In the genomic region with DNA sequence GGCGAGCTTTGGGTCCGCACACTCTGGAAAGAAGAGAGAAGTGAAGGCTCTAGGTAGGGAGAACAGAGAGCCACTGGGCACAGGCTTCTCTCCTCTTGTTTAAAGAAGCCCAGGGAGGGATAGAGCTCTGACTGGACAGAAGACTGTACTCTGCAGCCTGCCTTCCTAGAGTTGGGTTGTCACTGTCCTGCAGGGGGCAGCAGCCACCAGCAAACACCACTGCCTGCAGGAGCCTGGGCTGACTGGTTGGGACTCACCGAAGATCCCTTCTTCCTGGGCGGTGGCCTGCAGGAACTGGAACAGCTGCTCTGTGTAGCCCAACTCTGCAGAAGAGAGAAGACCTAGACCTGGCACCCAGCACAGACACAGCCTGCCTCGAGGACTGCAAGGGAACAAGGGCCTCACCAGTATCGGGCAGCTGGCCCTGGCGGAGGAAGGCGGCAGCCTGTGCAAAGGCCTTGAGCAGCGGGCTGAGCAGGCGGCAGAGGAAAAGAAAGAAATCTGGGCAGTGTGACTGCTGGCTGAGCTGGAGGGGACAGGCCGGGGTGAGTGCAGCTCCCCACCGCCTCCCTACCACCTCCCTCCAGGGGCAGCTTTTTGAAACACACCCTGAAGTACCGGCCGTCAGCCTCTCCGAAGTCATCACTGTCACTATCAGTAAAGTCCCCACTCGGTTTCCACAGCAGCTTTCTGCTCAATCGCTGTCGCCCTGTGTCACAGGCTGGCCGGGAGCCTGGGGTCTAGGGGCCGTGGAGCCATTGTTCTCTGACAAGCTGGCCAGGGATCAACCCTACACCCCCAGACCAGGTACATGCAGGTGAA, we compare ENCODE assay signal across 8 cellular contexts. TPM values are rescaled to one million over a fixed set of nuclear protein-coding genes. Genes with fewer than 3 reads are reported as not detected.
DNase-seq lines count a peak whose midpoint lies in the region; ATAC-seq, FAIRE-seq and TF ChIP-seq lines count a peak whose summit lies in the region.
"Not testable (repeated sequence)": the region's sequence is repeated elsewhere in the genome, so short reads cannot be mapped to it uniquely, and the experiment has no call there.

No MANE protein-coding gene starts in this region.

- not testable (repeated sequence) for H3K4me3 ChIP-seq in AG10803 (ENCODE audit: low read length); fibroblast of pulmonary artery (replicated peaks; ENCODE audit: low read depth, low read length)

- peak; percentile 73 for ATAC-seq in HG03460 (IDR thresholded peaks at IDR 0.05; ENCODE audit: unreplicated experiment)

- DNase-seq in AG10803 (ENCODE audit: low read depth) (peak; percentile 71), GM19239 (ENCODE audit: insufficient read length, low spot score) (peak; percentile 64), T-helper 1 cell (peak; percentile 39 to 71 (median 59)), fibroblast of pulmonary artery (ENCODE audit: low read depth) (peak; percentile 81), mucosa of gallbladder (ENCODE audit: low spot score) (peak; percentile 86)
- peak; percentile 73 for DNase-seq in activated naive CD4-positive, alpha-beta T cell treated with anti-CD3 and anti-CD28 coated beads, Interleukin-2, amount 50 U/mL, for 16 hours
- peak; percentile 53 to 59 for DNase-seq in stimulated activated CD4-positive, alpha-beta T cell treated with anti-CD3 and anti-CD28 coated beads, Interleukin-4, amount 100 ng/mL, for 48 hours (ENCODE audit: low read depth in 2 of 2)

- not testable (repeated sequence) for FAIRE-seq in GM19239 (lab: Jason Lieb, UNC)

- TF ChIP-seq CTCF in AG10803 (conservative IDR thresholded peaks at IDR 0.05; ENCODE audit: low read length) (peak; percentile 73), fibroblast of pulmonary artery (IDR thresholded peaks at IDR 0.05; ENCODE audit: low read length, missing control alignments) (peak; percentile 72)

RNA-seq across cellular contexts. Expression of gene GPAT2, which starts 11.8 kb away (rescaled TPM):
- total RNA-seq in mucosa of gallbladder: 3.0 TPM

RNA-seq across cellular contexts. Expression of gene ANKRD36C, which starts 31.3 kb away (rescaled TPM):
- total RNA-seq in mucosa of gallbladder: 18.5 TPM
